In the genomic region with DNA sequence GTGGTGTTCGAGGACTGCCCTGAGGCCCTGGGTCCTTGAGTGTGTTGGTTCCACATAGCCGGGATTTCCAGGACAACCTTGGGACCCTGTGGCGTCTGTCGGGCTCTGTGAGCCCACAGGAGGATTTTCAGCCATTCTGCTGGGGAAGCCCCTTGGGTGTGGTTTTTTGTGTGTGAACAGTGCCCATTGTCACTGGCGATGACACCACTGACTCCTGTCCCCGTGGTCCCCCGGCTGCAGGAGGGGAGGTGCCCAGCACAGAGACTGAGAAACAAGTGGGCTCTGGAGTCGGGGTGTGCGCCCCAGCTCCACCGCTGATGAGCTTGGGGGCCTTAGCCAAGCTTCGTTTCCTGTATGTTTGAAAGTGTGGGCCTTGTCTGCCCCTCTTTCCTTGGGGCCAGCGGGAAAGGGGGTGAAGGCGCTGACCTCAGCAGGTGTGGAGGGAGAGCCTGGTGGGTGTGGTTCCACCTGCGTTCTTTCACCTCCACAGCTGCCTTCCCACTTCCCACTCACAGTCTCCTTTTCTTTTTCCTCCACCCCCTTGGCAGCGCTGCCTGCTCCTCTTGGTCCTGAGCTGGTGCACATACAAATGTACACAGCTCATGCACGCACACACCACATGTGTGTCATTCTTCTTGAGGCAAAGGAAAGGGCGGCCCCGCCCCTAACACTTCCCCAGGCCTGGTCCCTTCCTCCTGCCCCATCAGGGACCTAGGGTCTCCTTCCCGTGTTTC, we compare ENCODE assay signal across 1 cellular context.
TF ChIP-seq lines count a peak whose summit lies in the region.

No MANE protein-coding gene starts in this region.

TF ChIP-seq in GM12878, 131 proteins besides CTCF, POLR2A, EP300 and RAD21:
- no peak for TF ChIP-seq CEBPB (IDR thresholded peaks at IDR 0.05; ENCODE audit: borderline replicate concordance in 1 of 2, low read depth in 2 of 2, low read length in 2 of 2)
- TF ChIP-seq ZNF384 (IDR thresholded peaks at IDR 0.05; ENCODE audit: borderline replicate concordance, low read depth, low read length) = no peak
